ENCODE assay signal across 22 cellular contexts in genomic region chr2:241935774-241936173, GRCh38.
DNase-seq lines count a peak whose midpoint lies in the region; ATAC-seq and TF ChIP-seq lines count a peak whose summit lies in the region.
"Had no signal": no experiment of that assay in that cellular context is flagged by ENCODE, and none has a peak within 500 bp of the region (broad histone marks: within the 10 kb centered on the region; RNA-seq: fewer than 3 reads in every experiment).

No MANE protein-coding gene starts in this region.

- no peak overlapping the region for H3K27ac Mint-ChIP-seq in activated T-cell treated with anti-CD3 and anti-CD28 coated beads, Interleukin-2, amount 50 U/mL, for 24 hours
- H3K27ac Mint-ChIP-seq in HFFc6 (peak overlapping the region; percentile 79), type B pancreatic cell (no peak overlapping the region)
- H3K27ac Mint-ChIP-seq: CD8-positive, alpha-beta T cell; GM23338; H9 had no signal

- TF ChIP-seq CTCF in HFFc6 (IDR thresholded peaks at IDR 0.05) (no peak), type B pancreatic cell (conservative IDR thresholded peaks at IDR 0.05) (no peak)

- ATAC-seq in left lobe of liver (no peak), HG02840 (IDR thresholded peaks at IDR 0.05; ENCODE audit: low FRiP score, unreplicated experiment) (no peak)
- ATAC-seq: CD8-positive, alpha-beta T cell had no signal

- peaks cover 2% of the 10 kb centered on the region for H3K9me3 Mint-ChIP-seq in activated T-cell treated with anti-CD3 and anti-CD28 coated beads, Interleukin-2, amount 50 U/mL, for 24 hours
- peaks cover 8% of the 10 kb centered on the region for H3K9me3 Mint-ChIP-seq in HFFc6
- peaks cover 9% of the 10 kb centered on the region for H3K9me3 Mint-ChIP-seq in type B pancreatic cell
- H3K9me3 Mint-ChIP-seq: CD8-positive, alpha-beta T cell had no signal

- peaks cover 10% of the 10 kb centered on the region for H3K36me3 Mint-ChIP-seq in activated T-cell treated with anti-CD3 and anti-CD28 coated beads, Interleukin-2, amount 50 U/mL, for 24 hours (ENCODE audit: low read depth)
- 0 out of 2 replicates have a peak, but pooled peaks cover 10% of the 10 kb centered on the region for H3K36me3 Mint-ChIP-seq in HFFc6 (ENCODE audit: low read depth)
- H3K36me3 Mint-ChIP-seq in type B pancreatic cell: no peaks in the 10 kb centered on the region
- H3K36me3 Mint-ChIP-seq: CD8-positive, alpha-beta T cell had no signal

- no peaks in the 10 kb centered on the region for H3K27me3 Mint-ChIP-seq in activated T-cell treated with anti-CD3 and anti-CD28 coated beads, Interleukin-2, amount 50 U/mL, for 24 hours
- H3K27me3 Mint-ChIP-seq in HFFc6 (ENCODE audit: insufficient read depth) (peaks cover 3% of the 10 kb centered on the region; the same call in 1 of the 2 replicates), type B pancreatic cell (no peaks in the 10 kb centered on the region)
- H3K27me3 Mint-ChIP-seq: IgD-negative memory B cell had no signal

- H3K4me3 Mint-ChIP-seq in activated T-cell treated with anti-CD3 and anti-CD28 coated beads, Interleukin-2, amount 50 U/mL, for 24 hours: no peak overlapping the region
- H3K4me3 Mint-ChIP-seq in HFFc6: peak overlapping the region; percentile 26; the same call in 1 of the 2 replicates
- H3K4me3 Mint-ChIP-seq in type B pancreatic cell: no peak overlapping the region
- H3K4me3 Mint-ChIP-seq: CD8-positive, alpha-beta T cell; GM23338; H9; IgD-negative memory B cell had no signal

- H3K4me1 Mint-ChIP-seq in activated T-cell treated with anti-CD3 and anti-CD28 coated beads, Interleukin-2, amount 50 U/mL, for 24 hours (ENCODE audit: low read depth): peaks cover 16% of the 10 kb centered on the region
- H3K4me1 Mint-ChIP-seq in HFFc6 (ENCODE audit: low read depth) (peaks cover 30% of the 10 kb centered on the region), type B pancreatic cell (ENCODE audit: unreplicated experiment) (peaks cover 5% of the 10 kb centered on the region)
- H3K4me1 Mint-ChIP-seq: GM23338 had no signal

- peak; percentile 2 for DNase-seq in activated T-cell treated with anti-CD3 and anti-CD28 coated beads, Interleukin-2, amount 50 U/mL, for 24 hours
- DNase-seq in activated T-cell treated with anti-CD3 and anti-CD28 coated beads, Interleukin-2, amount 50 U/mL, for 1 hour: no peak
- DNase-seq in HFFc6 (no peak), left lobe of liver (ENCODE audit: low spot score) (peak; percentile 38), type B pancreatic cell (ENCODE audit: extremely low spot score, unreplicated experiment) (peak; percentile 36), SHP77 (lab: John Stamatoyannopoulos, UW) (no peak)
- DNase-seq: C1 segment of cervical spinal cord, Caco-2, H9, NCI-H1048, NCI-H1417, NCI-H1694, NCI-H2081, NCI-H2227 treated with DMSO at 0.1 percent for 48 hours, NCI-H510A, NCI-H69, OCI-M1, Peyer's patch had no signal

Comparison
In these comparisons a context has a peak if more than half of its experiments do, and no peak if none do; other contexts are left out.
1. DNase-seq: peak in activated T-cell treated with anti-CD3 and anti-CD28 coated beads, Interleukin-2, amount 50 U/mL, for 24 hours (single experiment), left lobe of liver (single experiment) and type B pancreatic cell (single experiment); none in activated T-cell treated with anti-CD3 and anti-CD28 coated beads, Interleukin-2, amount 50 U/mL, for 1 hour (single experiment), HFFc6 (single experiment) and SHP77 (0 of 2).